In the genomic region with DNA sequence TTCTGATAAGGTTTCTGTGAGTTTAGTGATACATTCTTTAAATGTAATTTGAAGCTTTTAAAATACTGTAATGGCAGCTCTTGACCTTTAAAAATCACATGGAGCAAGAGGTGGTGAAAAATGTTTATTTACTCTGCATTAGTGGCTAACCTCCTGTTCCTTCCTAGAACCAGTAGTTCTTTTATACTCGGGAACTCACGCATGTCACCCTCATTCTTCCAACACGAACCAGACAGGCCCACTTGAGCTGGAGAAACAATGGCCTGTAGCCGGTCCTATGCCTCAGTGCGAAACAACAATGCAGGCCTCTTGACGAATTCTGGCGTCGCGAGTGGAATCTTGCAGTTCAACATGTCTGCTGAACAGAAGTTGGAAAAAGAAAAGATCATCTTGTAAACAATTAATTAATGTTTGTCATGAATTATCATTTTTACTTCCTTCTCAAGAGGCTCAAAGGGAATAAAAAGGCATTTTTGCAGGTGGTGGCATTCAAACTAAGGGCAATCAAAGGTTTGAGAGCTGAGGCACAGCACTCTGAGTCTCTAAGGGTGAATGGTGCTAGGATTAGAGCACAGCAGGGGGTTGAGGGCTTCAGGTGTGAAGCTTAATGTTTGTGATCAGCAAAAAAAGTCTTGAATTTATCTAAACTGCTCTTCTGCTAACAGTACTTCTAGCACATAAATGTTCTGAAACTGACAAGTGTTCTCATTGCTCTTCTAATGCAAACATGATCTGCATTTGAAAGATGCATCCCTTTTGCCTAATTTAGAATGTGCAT, we compare ENCODE assay signal across 27 cellular contexts. TPM values are rescaled to one million over a fixed set of nuclear protein-coding genes. Genes with fewer than 3 reads are reported as not detected.
A peak's percentile ranks its signal among the peaks of the same experiment; 100 is the strongest.
DNase-seq lines count a peak whose midpoint lies in the region; ATAC-seq, FAIRE-seq and TF ChIP-seq lines count a peak whose summit lies in the region.
"Had no signal": no experiment of that assay in that cellular context is flagged by ENCODE, and none has a peak within 500 bp of the region (broad histone marks: within the 10 kb centered on the region; RNA-seq: fewer than 3 reads in every experiment).

No MANE protein-coding gene starts in this region.

- H3K36me3 ChIP-seq in left lung, result no peaks in the 10 kb centered on the region
- H3K36me3 ChIP-seq: esophagus squamous epithelium had no signal

- no peak overlapping the region for H3K4me3 Mint-ChIP-seq in T-cell
- H3K4me3 Mint-ChIP-seq: activated naive CD8-positive, alpha-beta T cell; activated T-cell treated with anti-CD3 and anti-CD28 coated beads, Interleukin-2, amount 50 U/mL, for 4 hours; brain; CD4-positive, alpha-beta memory T cell; dendritic cell treated with granulocyte-macrophage colony-stimulating factor and Interleukin-4, amounts not matched to agents 40 ng/mL and 50 ng/mL, for 4 days; type B pancreatic cell had no signal

- no peaks in the 10 kb centered on the region for H3K36me3 Mint-ChIP-seq in T-cell
- H3K36me3 Mint-ChIP-seq: activated naive CD8-positive, alpha-beta T cell; brain; CD4-positive, alpha-beta memory T cell; type B pancreatic cell had no signal

- POLR2A ChIA-PET in T-cell (lab: Charles Lee), result no interaction called here

- H3K4me3 ChIP-seq in left lung, result no peak overlapping the region
- H3K4me3 ChIP-seq: esophagus squamous epithelium, K562, smooth muscle cell had no signal

- FAIRE-seq in GM12891 (lab: Jason Lieb, UNC), result no peak
- FAIRE-seq: G401.6, GM12892, K562, TTC549 had no signal

- H3K27ac ChIP-seq in left lung, result peak overlapping the region in 1 of 2 donors; percentile 49
- H3K27ac ChIP-seq: esophagus squamous epithelium, parathyroid adenoma had no signal

- CTCF ChIA-PET in T-cell (lab: Charles Lee), result no interaction called here

- TF ChIP-seq POLR2A in GM12891 (IDR thresholded peaks at IDR 0.05; ENCODE audit: low read depth, low read length), result no peak

- H3K4me1 ChIP-seq in left lung, result peaks cover 0 to 3% of the 10 kb centered on the region in 2 donors
- H3K4me1 ChIP-seq: parathyroid adenoma had no signal

- peaks cover 14 to 40% of the 10 kb centered on the region in 2 donors for H3K27me3 ChIP-seq in left lung

- no peak overlapping the region for H3K27ac Mint-ChIP-seq in T-cell
- H3K27ac Mint-ChIP-seq: activated naive CD8-positive, alpha-beta T cell; brain; CD4-positive, alpha-beta memory T cell; dendritic cell treated with granulocyte-macrophage colony-stimulating factor and Interleukin-4, amounts not matched to agents 40 ng/mL and 50 ng/mL, for 4 days; type B pancreatic cell had no signal

- H3K4me1 Mint-ChIP-seq in T-cell, result peaks cover 14 to 16% (median 14%) of the 10 kb centered on the region in 3 donors

- no peaks in the 10 kb centered on the region for H3K9me3 ChIP-seq in left lung
- H3K9me3 ChIP-seq: esophagus squamous epithelium, SK-N-SH had no signal

- H3K27me3 Mint-ChIP-seq in T-cell, result peaks cover 51 to 57% of the 10 kb centered on the region in 2 donors

- DNase-seq in DMS53 treated with DMSO at 0.1 percent for 48 hours (lab: John Stamatoyannopoulos, UW; ENCODE audit: unreplicated experiment), result peak; percentile 94
- DNase-seq in NCI-H128 (lab: John Stamatoyannopoulos, UW; ENCODE audit: unreplicated experiment), result peak; percentile 95
- peak; percentile 61 for DNase-seq in NCI-H69 (lab: John Stamatoyannopoulos, UW)
- DNase-seq in left lung, result peak in 1 of 2 donors; percentile 44
- no peak for DNase-seq in sciatic nerve (ENCODE audit: low spot score)
- no peak for DNase-seq in GM12891 (ENCODE audit: insufficient read length, low spot score)
- DNase-seq in T-cell, result no peak
- DNase-seq in cerebellar nuclear complex (lab: John Stamatoyannopoulos, UW), result no peak
- DNase-seq: ACHN; activated T-cell treated with anti-CD3 and anti-CD28 coated beads, Interleukin-2, amount 50 U/mL, for 4 hours; CD4-positive, alpha-beta memory T cell; esophagus squamous epithelium; HCEC 1CT; head of caudate nucleus; left cardiac atrium; stimulated activated naive CD4-positive, alpha-beta T cell had no signal

- peak; percentile 48 for ATAC-seq in left lung
- no peak for ATAC-seq in sciatic nerve
- ATAC-seq in T-cell (replicated peaks in 1 of 4), result no peak
- ATAC-seq: activated T-cell treated with anti-CD3 and anti-CD28 coated beads, Interleukin-2, amount 50 U/mL, for 4 hours; K562; left cardiac atrium had no signal

- intact Hi-C loops in left lung (cut with DNase I), result no loop called here
- intact Hi-C loops in sciatic nerve (cut with DNase I), result no loop called here

- no peaks in the 10 kb centered on the region for H3K9me3 Mint-ChIP-seq in T-cell
- H3K9me3 Mint-ChIP-seq: dendritic cell treated with granulocyte-macrophage colony-stimulating factor and Interleukin-4, amounts not matched to agents 40 ng/mL and 50 ng/mL, for 4 days; type B pancreatic cell had no signal

- TF ChIP-seq CTCF in left lung (IDR thresholded peaks at IDR 0.05), result no peak

TF ChIP-seq in GM12891, 5 proteins besides CTCF, POLR2A, EP300 and RAD21:
- TF ChIP-seq TAF1 (IDR thresholded peaks at IDR 0.05; ENCODE audit: low read depth, low read length) (no peak), POLR2AphosphoS5 (IDR thresholded peaks at IDR 0.05; ENCODE audit: low read depth, low read length) (no peak), SPI1 (IDR thresholded peaks at IDR 0.05; ENCODE audit: low read depth, low read length) (no peak), POU2F2 (IDR thresholded peaks at IDR 0.05; ENCODE audit: low read depth, low read length) (no peak), PAX5 (IDR thresholded peaks at IDR 0.05; ENCODE audit: insufficient read depth, low read length, severe bottlenecking) (no peak)

RNA-seq across cellular contexts. Expression of a gene that starts 51.3 kb away (rescaled TPM):
- total RNA-seq in left lung (100 to 1,000 TPM in 1 of 2 donors, 10 to 100 TPM in 1; 85.1 to 140 TPM), sciatic nerve (33.7 TPM), T-cell (10 to 100 TPM; 15.4 to 42.9 (median 17.8) TPM)
- 19.3 TPM for polyA plus RNA-seq in GM12891 (2012; ENCODE audit: low read depth, missing spikeins)

Comparison
In these comparisons a context has a peak if more than half of its experiments do, and no peak if none do; other contexts are left out.
1. DNase-seq: peak in DMS53 treated with DMSO at 0.1 percent for 48 hours (single experiment), NCI-H128 (single experiment) and NCI-H69 (single experiment); none in sciatic nerve (single experiment), GM12891 (single experiment), T-cell (0 of 34) and cerebellar nuclear complex (0 of 2).